ENCODE assay signal across 8 cellular contexts in the genomic region with DNA sequence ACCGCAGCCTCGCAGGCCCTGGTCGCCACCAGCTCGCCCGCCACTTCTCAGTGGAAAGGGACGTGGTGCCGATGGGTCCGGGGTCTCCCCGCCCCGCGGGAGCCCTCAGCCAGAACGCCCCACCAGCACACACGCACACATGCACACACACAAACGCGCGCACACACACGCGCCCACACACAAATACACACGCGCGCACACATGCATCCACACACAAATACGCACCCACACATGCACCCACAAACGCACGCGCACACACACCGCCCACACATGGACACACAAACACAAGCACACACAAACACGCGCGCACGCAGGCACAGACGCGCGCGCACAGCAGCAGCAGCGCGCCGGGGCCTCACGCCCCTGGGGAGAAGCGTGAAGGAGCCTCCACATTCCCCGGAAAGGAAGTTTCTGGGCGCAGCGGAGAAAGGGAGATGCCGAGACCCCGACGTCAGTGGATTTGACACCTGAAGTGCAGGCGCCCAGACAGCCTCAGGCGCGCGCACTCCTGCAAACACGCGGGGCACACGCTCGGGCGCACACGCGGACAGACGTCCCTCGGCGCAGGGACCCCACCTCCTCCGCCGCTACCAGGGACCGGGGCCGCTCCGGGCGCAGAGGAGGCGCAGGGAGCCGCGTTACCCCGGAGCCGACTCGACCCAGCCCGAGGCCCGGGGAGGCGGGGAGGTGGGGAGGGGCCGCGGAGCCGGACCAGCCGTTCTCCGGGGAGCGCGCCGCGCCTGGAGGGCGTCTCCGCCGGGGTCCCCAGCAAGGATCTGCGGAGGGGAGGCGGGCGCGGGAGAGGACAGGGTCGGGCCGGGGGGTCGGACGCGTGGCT. TPM values are rescaled to one million over a fixed set of nuclear protein-coding genes. Genes with fewer than 3 reads are reported as not detected.
DNase-seq lines count a peak whose midpoint lies in the region; ATAC-seq and TF ChIP-seq lines count a peak whose summit lies in the region.

No MANE protein-coding gene starts in this region.

- 1% methylated on average over 95 of the region's 95 CpGs for WGBS in ectodermal cell, 2 experiments

- peak overlapping the region; percentile 99 for H3K27ac Mint-ChIP-seq in T-helper 17 cell

- H3K27ac ChIP-seq in ectodermal cell (ENCODE audit: insufficient read depth, low read depth, low read length, poor library complexity, severe bottlenecking): no peak overlapping the region
- H3K27ac ChIP-seq in mucosa of rectum (ENCODE audit: low read depth in 2 of 2, low read length in 2 of 2): peak overlapping the region; percentile 76 to 86
- peak overlapping the region; percentile 81 for H3K27ac ChIP-seq in upper lobe of right lung

- peak overlapping the region; percentile 59 to 75 for H3K9ac ChIP-seq in mucosa of rectum (ENCODE audit: low read depth in 1 of 2, low read length in 2 of 2)

- H3K36me3 ChIP-seq in ectodermal cell (ENCODE audit: control insufficient read depth, insufficient read depth, low read length) (no peaks in the 10 kb centered on the region), mucosa of rectum (ENCODE audit: control insufficient read depth in 2 of 2, insufficient read depth in 2 of 2, low read length in 2 of 2) (no peaks in the 10 kb centered on the region), upper lobe of right lung (no peaks in the 10 kb centered on the region)

- ATAC-seq in HG02943 (IDR thresholded peaks at IDR 0.05; ENCODE audit: low read depth, unreplicated experiment) (peak; percentile 3), T-helper 17 cell (peak; percentile 14), upper lobe of right lung (peak; percentile 10)

- no peak for TF ChIP-seq CTCF in upper lobe of right lung (IDR thresholded peaks at IDR 0.05)

- H3K9me3 ChIP-seq in T-helper 17 cell (ENCODE audit: control insufficient read depth, low read length, poor library complexity, severe bottlenecking) (no peaks in the 10 kb centered on the region), ectodermal cell (ENCODE audit: control insufficient read depth, low read length) (no peaks in the 10 kb centered on the region), mucosa of rectum (ENCODE audit: control insufficient read depth in 2 of 2, low read length in 2 of 2) (no peaks in the 10 kb centered on the region), upper lobe of right lung (no peaks in the 10 kb centered on the region)

- no peaks in the 10 kb centered on the region for H3K27me3 Mint-ChIP-seq in T-helper 17 cell

- H3K36me3 Mint-ChIP-seq in T-helper 17 cell (ENCODE audit: low read depth): peaks cover 19% of the 10 kb centered on the region

- DNase-seq in NCI-H1417 (lab: John Stamatoyannopoulos, UW) (peak in 2 of 3 experiments; percentile 36 to 84), NCI-H1417 treated with DMSO at 0.1 percent for 48 hours (lab: John Stamatoyannopoulos, UW) (no peak), T-helper 17 cell (no peak), upper lobe of right lung (no peak), LoVo (ENCODE audit: low spot score) (no peak)

- H3K27me3 ChIP-seq in ectodermal cell (ENCODE audit: control insufficient read depth, insufficient read depth, low read length, poor library complexity, severe bottlenecking) (peaks cover 26% of the 10 kb centered on the region), mucosa of rectum (ENCODE audit: control insufficient read depth in 2 of 2, insufficient read depth in 2 of 2, low read length in 2 of 2) (no peaks in the 10 kb centered on the region), upper lobe of right lung (no peaks in the 10 kb centered on the region)

- intact Hi-C loops in upper lobe of right lung (cut with DNase I): no loop called here

- H3K4me1 Mint-ChIP-seq in T-helper 17 cell: peaks cover 56% of the 10 kb centered on the region

- peaks cover 47% of the 10 kb centered on the region for H3K4me1 ChIP-seq in ectodermal cell (ENCODE audit: control insufficient read depth, insufficient read depth, low read length)
- H3K4me1 ChIP-seq in mucosa of rectum (ENCODE audit: control insufficient read depth in 2 of 2, insufficient read depth in 2 of 2, low read length in 2 of 2): peaks cover 23 to 44% of the 10 kb centered on the region in 2 donors
- peaks cover 38% of the 10 kb centered on the region for H3K4me1 ChIP-seq in upper lobe of right lung

- peak overlapping the region; percentile 97 for H3K4me3 Mint-ChIP-seq in T-helper 17 cell

- H3K4me3 ChIP-seq in ectodermal cell (ENCODE audit: insufficient read depth, low read depth, low read length) (peak overlapping the region; percentile 61), mucosa of rectum (ENCODE audit: low read length in 2 of 2) (peak overlapping the region; percentile 68 to 84), upper lobe of right lung (peak overlapping the region; percentile 83)

RNA-seq across cellular contexts. Expression of a gene that starts 0.6 kb away (rescaled TPM):
- total RNA-seq in T-helper 17 cell (100 to 1,000 TPM; 204 to 215 TPM), upper lobe of right lung (17.3 TPM)
- polyA plus RNA-seq in ectodermal cell (2013, experiment 1 of 4): 10.6 TPM
- polyA plus RNA-seq in ectodermal cell (2013, experiment 2 of 4): 11.1 TPM
- polyA plus RNA-seq in ectodermal cell (2013, experiment 3 of 4): 11.0 TPM
- 11.8 TPM for polyA plus RNA-seq in ectodermal cell (2013, experiment 4 of 4)

RNA-seq across cellular contexts. Expression of a gene that starts 47.3 kb away (rescaled TPM):
- total RNA-seq in T-helper 17 cell: not detected
- polyA plus RNA-seq in ectodermal cell (2013, experiment 1 of 4): not detected
- polyA plus RNA-seq in ectodermal cell (2013, experiment 2 of 4): not detected
- not detected for polyA plus RNA-seq in ectodermal cell (2013, experiment 3 of 4)
- not detected for polyA plus RNA-seq in ectodermal cell (2013, experiment 4 of 4)
- total RNA-seq in upper lobe of right lung: not detected

Comparison
In these comparisons a context has a peak if more than half of its experiments do, and no peak if none do; other contexts are left out.
1. DNase-seq: peak in NCI-H1417 (2 of 3); none in NCI-H1417 treated with DMSO at 0.1 percent for 48 hours (single experiment), T-helper 17 cell (0 of 3), upper lobe of right lung (single experiment) and LoVo (single experiment).
2. RNA of a gene that starts 0.6 kb away (total RNA-seq): 204 to 215 TPM in T-helper 17 cell; 17.3 TPM in upper lobe of right lung (single experiment); every median in the first group is over 10 times any median in the second.
3. Peak in every context shown above with its lines, with median percentiles within 50 percentile points of each other: ATAC-seq and H3K4me3 ChIP-seq.